6 cellular contexts compared by ENCODE assay signal in genomic region chr3:184320099-184320445, GRCh38. TPM values are rescaled to one million over a fixed set of nuclear protein-coding genes. Genes with fewer than 3 reads are reported as not detected.
DNase-seq lines count a peak whose midpoint lies in the region; ATAC-seq and TF ChIP-seq lines count a peak whose summit lies in the region.

No MANE protein-coding gene starts in this region.

- TF ChIP-seq CTCF in KMS-11 (conservative IDR thresholded peaks at IDR 0.05; ENCODE audit: low read depth, low read length) (no peak), cardiac muscle cell (IDR thresholded peaks at IDR 0.05; ENCODE audit: low read depth, low read length) (no peak)

- H3K36me3 ChIP-seq in KMS-11 (ENCODE audit: insufficient read depth) (peaks cover 51% of the 10 kb centered on the region; the same call in 1 of the 2 replicates), cardiac muscle cell (peaks cover 50% of the 10 kb centered on the region)

- peak; percentile 52 to 62 for DNase-seq in activated CD4-positive, alpha-beta T cell treated with anti-CD3 and anti-CD28 coated beads for 4 hours
- peak in 1 of 2 donors; percentile 98 for DNase-seq in cardiac muscle cell (ENCODE audit: low read depth in 1 of 2, low spot score in 1 of 2)
- DNase-seq in stimulated activated effector memory CD8-positive, alpha-beta T cell treated with anti-CD3 and anti-CD28 coated beads, Interleukin-12 subunit alpha, Interleukin-12 subunit beta, amount 100 ng/mL, for 72 hours (ENCODE audit: low spot score in 2 of 2) = no peak

- ATAC-seq in stimulated activated effector memory CD8-positive, alpha-beta T cell treated with anti-CD3 and anti-CD28 coated beads, Interleukin-12 subunit alpha, Interleukin-12 subunit beta, amount 100 ng/mL, for 72 hours = peak; percentile 59
- ATAC-seq in GM21367 (IDR thresholded peaks at IDR 0.05; ENCODE audit: unreplicated experiment) (no peak), GM18517 (IDR thresholded peaks at IDR 0.05; ENCODE audit: unreplicated experiment) (no peak)

- peak overlapping the region; percentile 90 for H3K27ac Mint-ChIP-seq in stimulated activated effector memory CD8-positive, alpha-beta T cell treated with anti-CD3 and anti-CD28 coated beads, Interleukin-12 subunit alpha, Interleukin-12 subunit beta, amount 100 ng/mL, for 72 hours

- peaks cover 100% of the 10 kb centered on the region for H3K36me3 Mint-ChIP-seq in stimulated activated effector memory CD8-positive, alpha-beta T cell treated with anti-CD3 and anti-CD28 coated beads, Interleukin-12 subunit alpha, Interleukin-12 subunit beta, amount 100 ng/mL, for 72 hours

- H3K9me3 ChIP-seq in cardiac muscle cell (ENCODE audit: low read depth) = no peaks in the 10 kb centered on the region

- no peaks in the 10 kb centered on the region for H3K9me3 Mint-ChIP-seq in stimulated activated effector memory CD8-positive, alpha-beta T cell treated with anti-CD3 and anti-CD28 coated beads, Interleukin-12 subunit alpha, Interleukin-12 subunit beta, amount 100 ng/mL, for 72 hours

- H3K4me3 ChIP-seq in KMS-11 (IDR thresholded peaks at IDR 0.05; ENCODE audit: insufficient read depth, low read depth, low read length) (no peak overlapping the region), cardiac muscle cell (no peak overlapping the region)

- no peak overlapping the region for H3K4me3 Mint-ChIP-seq in stimulated activated effector memory CD8-positive, alpha-beta T cell treated with anti-CD3 and anti-CD28 coated beads, Interleukin-12 subunit alpha, Interleukin-12 subunit beta, amount 100 ng/mL, for 72 hours

- H3K27ac ChIP-seq in KMS-11 = peak overlapping the region; percentile 63
- H3K27ac ChIP-seq in cardiac muscle cell = peak overlapping the region; percentile 62

- no peaks in the 10 kb centered on the region; the same call in 1 of the 2 replicates for H3K27me3 ChIP-seq in KMS-11 (ENCODE audit: insufficient read depth, low read depth)
- no peaks in the 10 kb centered on the region for H3K27me3 ChIP-seq in cardiac muscle cell

- H3K79me2 ChIP-seq in KMS-11 (ENCODE audit: insufficient read depth, low read depth) = peaks cover 90% of the 10 kb centered on the region

- no peak overlapping the region for H2AFZ ChIP-seq in KMS-11 (ENCODE audit: low read depth)

- H3K4me1 Mint-ChIP-seq in stimulated activated effector memory CD8-positive, alpha-beta T cell treated with anti-CD3 and anti-CD28 coated beads, Interleukin-12 subunit alpha, Interleukin-12 subunit beta, amount 100 ng/mL, for 72 hours = peaks cover 57% of the 10 kb centered on the region

- peaks cover 48% of the 10 kb centered on the region for H4K20me1 ChIP-seq in KMS-11 (ENCODE audit: insufficient read depth)

- H3K4me1 ChIP-seq in KMS-11 (ENCODE audit: low read depth, poor library complexity, severe bottlenecking) (peaks cover 49% of the 10 kb centered on the region), cardiac muscle cell (ENCODE audit: low read depth) (peaks cover 13% of the 10 kb centered on the region)

- peak overlapping the region; percentile 33; the same call in 1 of the 2 replicates for H3K4me2 ChIP-seq in KMS-11

- peak overlapping the region; percentile 38; the same call in 1 of the 2 replicates for H3K9ac ChIP-seq in KMS-11

RNA-seq across cellular contexts. Expression of gene EIF4G1, which starts 5.7 kb away (rescaled TPM):
- 269 and 275 TPM in 2 replicates for total RNA-seq in cardiac muscle cell
- 166 and 184 TPM in 2 replicates for polyA plus RNA-seq in cardiac muscle cell

RNA-seq across cellular contexts. Expression of gene FAM131A, which starts 17.3 kb away (rescaled TPM):
- total RNA-seq in cardiac muscle cell = 22.1 and 34.3 TPM in 2 replicates
- polyA plus RNA-seq in cardiac muscle cell = 9.6 and 16.0 TPM in 2 replicates

RNA-seq across cellular contexts. Expression of gene PSMD2, which starts 21.0 kb away (rescaled TPM):
- total RNA-seq in cardiac muscle cell = 314 and 456 TPM in 2 replicates
- 390 and 464 TPM in 2 replicates for polyA plus RNA-seq in cardiac muscle cell

RNA-seq across cellular contexts. Expression of gene CLCN2, which starts 41.3 kb away (rescaled TPM):
- total RNA-seq in cardiac muscle cell = 13.1 and 18.4 TPM in 2 replicates
- 10.3 and 12.3 TPM in 2 replicates for polyA plus RNA-seq in cardiac muscle cell

RNA-seq across cellular contexts. Expression of gene POLR2H, which starts 41.4 kb away (rescaled TPM):
- total RNA-seq in cardiac muscle cell = 112 and 122 TPM in 2 replicates
- polyA plus RNA-seq in cardiac muscle cell = 96.2 and 107 TPM in 2 replicates

Comparison
In these comparisons a context has a peak if more than half of its experiments do, and no peak if none do; other contexts are left out.
1. DNase-seq: peak in activated CD4-positive, alpha-beta T cell treated with anti-CD3 and anti-CD28 coated beads for 4 hours (2 of 2); none in stimulated activated effector memory CD8-positive, alpha-beta T cell treated with anti-CD3 and anti-CD28 coated beads, Interleukin-12 subunit alpha, Interleukin-12 subunit beta, amount 100 ng/mL, for 72 hours (0 of 2).